17 cellular contexts compared by ENCODE assay signal in genomic region chr20:39137299-39137698, GRCh38.
DNase-seq lines count a peak whose midpoint lies in the region; ATAC-seq and TF ChIP-seq lines count a peak whose summit lies in the region.
"Had no signal": no experiment of that assay in that cellular context is flagged by ENCODE, and none has a peak within 500 bp of the region (broad histone marks: within the 10 kb centered on the region; RNA-seq: fewer than 3 reads in every experiment).

No MANE protein-coding gene starts in this region.

- H3K27ac ChIP-seq in neural progenitor cell, result no peak overlapping the region
- H3K27ac ChIP-seq: A549; BLaER1 treated with 17β-estradiol and CSF1 and Interleukin-3, amounts not matched to agents 10 nM and 100 nM; C4-2B had no signal

- no peaks in the 10 kb centered on the region for H3K27me3 ChIP-seq in neural progenitor cell
- H3K27me3 ChIP-seq: BLaER1 treated with 17β-estradiol and CSF1 and Interleukin-3, amounts not matched to agents 10 nM and 100 nM had no signal

- no peak for TF ChIP-seq CTCF in neural crest cell (conservative IDR thresholded peaks at IDR 0.05)
- TF ChIP-seq CTCF in neural progenitor cell (IDR thresholded peaks at IDR 0.05), result no peak
- no peak for TF ChIP-seq CTCF in progenitor cell of endocrine pancreas (IDR thresholded peaks at IDR 0.05; ENCODE audit: unreplicated experiment)

- H3K27me3 Mint-ChIP-seq in neural crest cell (ENCODE audit: low read depth) (peaks cover 40% of the 10 kb centered on the region), neural progenitor cell (ENCODE audit: insufficient read depth, low read depth) (peaks cover 4% of the 10 kb centered on the region), progenitor cell of endocrine pancreas (peaks cover 47% of the 10 kb centered on the region)

- no peak overlapping the region for H3K4me2 ChIP-seq in neural progenitor cell
- H3K4me2 ChIP-seq: A549; BLaER1 treated with 17β-estradiol and CSF1 and Interleukin-3, amounts not matched to agents 10 nM and 100 nM had no signal

- no peaks in the 10 kb centered on the region for H3K9me3 Mint-ChIP-seq in neural crest cell
- no peaks in the 10 kb centered on the region for H3K9me3 Mint-ChIP-seq in neural progenitor cell
- H3K9me3 Mint-ChIP-seq in progenitor cell of endocrine pancreas (ENCODE audit: low read depth), result no peaks in the 10 kb centered on the region
- H3K9me3 Mint-ChIP-seq: CD4-positive, alpha-beta T cell; CD8-positive, alpha-beta T cell had no signal

- H3K27ac Mint-ChIP-seq in neural crest cell (ENCODE audit: unreplicated experiment), result peak overlapping the region; percentile 67
- H3K27ac Mint-ChIP-seq in neural progenitor cell, result peak overlapping the region; percentile 60
- peak overlapping the region; percentile 79 for H3K27ac Mint-ChIP-seq in progenitor cell of endocrine pancreas
- H3K27ac Mint-ChIP-seq: B cell; CD4-positive, alpha-beta T cell; CD8-positive, alpha-beta T cell had no signal

- no peak overlapping the region for H3K4me3 ChIP-seq in neural progenitor cell
- H3K4me3 ChIP-seq: A549; BLaER1 treated with 17β-estradiol and CSF1 and Interleukin-3, amounts not matched to agents 10 nM and 100 nM had no signal

- H3K4me1 ChIP-seq in neural progenitor cell, result peaks cover 23% of the 10 kb centered on the region
- H3K4me1 ChIP-seq: A549, Caco-2 had no signal

- H3K9me3 ChIP-seq in neural progenitor cell (ENCODE audit: low read depth), result no peaks in the 10 kb centered on the region
- H3K9me3 ChIP-seq: A549; BLaER1 treated with 17β-estradiol and CSF1 and Interleukin-3, amounts not matched to agents 10 nM and 100 nM; Caco-2 had no signal

- no peaks in the 10 kb centered on the region for H3K4me1 Mint-ChIP-seq in neural crest cell
- H3K4me1 Mint-ChIP-seq in neural progenitor cell, result peaks cover 16% of the 10 kb centered on the region
- H3K4me1 Mint-ChIP-seq in progenitor cell of endocrine pancreas (ENCODE audit: low read depth), result no peaks in the 10 kb centered on the region
- H3K4me1 Mint-ChIP-seq: B cell had no signal

- no peaks in the 10 kb centered on the region for H3F3A ChIP-seq in neural progenitor cell (ENCODE audit: low read depth)

- H3K9ac ChIP-seq in neural progenitor cell, result no peak overlapping the region
- H3K9ac ChIP-seq: BLaER1 treated with 17β-estradiol and CSF1 and Interleukin-3, amounts not matched to agents 10 nM and 100 nM had no signal

- no peak overlapping the region for H3K4me3 Mint-ChIP-seq in neural crest cell
- H3K4me3 Mint-ChIP-seq in neural progenitor cell, result no peak overlapping the region
- H3K4me3 Mint-ChIP-seq in progenitor cell of endocrine pancreas (ENCODE audit: low read depth), result no peak overlapping the region
- H3K4me3 Mint-ChIP-seq: B cell; CD4-positive, alpha-beta T cell; CD8-positive, alpha-beta T cell had no signal

- H3K36me3 ChIP-seq in neural progenitor cell, result no peaks in the 10 kb centered on the region
- H3K36me3 ChIP-seq: BLaER1 treated with 17β-estradiol and CSF1 and Interleukin-3, amounts not matched to agents 10 nM and 100 nM had no signal

- no peaks in the 10 kb centered on the region for H3K36me3 Mint-ChIP-seq in neural crest cell (ENCODE audit: low read depth)
- no peaks in the 10 kb centered on the region for H3K36me3 Mint-ChIP-seq in neural progenitor cell
- no peaks in the 10 kb centered on the region for H3K36me3 Mint-ChIP-seq in progenitor cell of endocrine pancreas (ENCODE audit: insufficient read depth)
- H3K36me3 Mint-ChIP-seq: CD8-positive, alpha-beta T cell had no signal

- H2AFZ ChIP-seq in neural progenitor cell (replicated peaks), result no peak overlapping the region

- no peak for DNase-seq in neural crest cell (ENCODE audit: low read depth, low spot score)
- DNase-seq in neural progenitor cell (ENCODE audit: low spot score), result no peak
- DNase-seq in progenitor cell of endocrine pancreas (ENCODE audit: low spot score, unreplicated experiment), result no peak
- DNase-seq in MV-4-11 (lab: John Stamatoyannopoulos, UW), result no peak
- DNase-seq: 8988T; AML-193; Caco-2; Calu3; CD4-positive, alpha-beta T cell; CD8-positive, alpha-beta T cell; DMS79 treated with DMSO at 0.1 percent for 48 hours; GF-D8 had no signal

- H4K20me1 ChIP-seq in neural progenitor cell (ENCODE audit: low read depth), result no peaks in the 10 kb centered on the region
- H4K20me1 ChIP-seq: BLaER1 treated with 17β-estradiol and CSF1 and Interleukin-3, amounts not matched to agents 10 nM and 100 nM had no signal

- no peaks in the 10 kb centered on the region for H3K79me2 ChIP-seq in neural progenitor cell (ENCODE audit: low read depth)

- ATAC-seq in HG03378 (IDR thresholded peaks at IDR 0.05; ENCODE audit: unreplicated experiment), result no peak
- ATAC-seq: A549; CD8-positive, alpha-beta T cell had no signal
